Comparison of ENCODE assay signal across 1 cellular context in the genomic region with DNA sequence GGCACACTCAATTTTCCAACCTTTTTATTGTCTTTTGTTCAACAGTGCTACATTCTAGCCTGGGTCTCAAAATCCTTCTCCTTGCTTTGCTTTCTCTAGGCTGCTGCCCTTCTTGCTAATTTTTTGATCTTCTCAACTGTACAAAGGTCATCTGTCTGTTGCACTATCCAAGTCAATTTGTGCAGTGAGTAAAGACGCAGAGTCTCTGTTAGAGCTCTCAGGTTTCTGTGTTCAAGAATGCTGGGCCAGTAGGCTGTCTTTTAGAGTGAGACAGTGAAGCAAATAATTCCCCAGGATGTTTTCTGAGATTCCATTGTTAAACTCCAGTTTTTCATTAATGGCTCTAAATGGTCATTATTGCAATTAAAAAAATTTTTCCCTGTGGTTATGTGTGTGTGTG.
TF ChIP-seq lines count a peak whose summit lies in the region.

No MANE protein-coding gene starts in this region.

TF ChIP-seq in GM23338, 12 proteins besides CTCF, POLR2A, EP300 and RAD21:
- TF ChIP-seq, protein P1, sequence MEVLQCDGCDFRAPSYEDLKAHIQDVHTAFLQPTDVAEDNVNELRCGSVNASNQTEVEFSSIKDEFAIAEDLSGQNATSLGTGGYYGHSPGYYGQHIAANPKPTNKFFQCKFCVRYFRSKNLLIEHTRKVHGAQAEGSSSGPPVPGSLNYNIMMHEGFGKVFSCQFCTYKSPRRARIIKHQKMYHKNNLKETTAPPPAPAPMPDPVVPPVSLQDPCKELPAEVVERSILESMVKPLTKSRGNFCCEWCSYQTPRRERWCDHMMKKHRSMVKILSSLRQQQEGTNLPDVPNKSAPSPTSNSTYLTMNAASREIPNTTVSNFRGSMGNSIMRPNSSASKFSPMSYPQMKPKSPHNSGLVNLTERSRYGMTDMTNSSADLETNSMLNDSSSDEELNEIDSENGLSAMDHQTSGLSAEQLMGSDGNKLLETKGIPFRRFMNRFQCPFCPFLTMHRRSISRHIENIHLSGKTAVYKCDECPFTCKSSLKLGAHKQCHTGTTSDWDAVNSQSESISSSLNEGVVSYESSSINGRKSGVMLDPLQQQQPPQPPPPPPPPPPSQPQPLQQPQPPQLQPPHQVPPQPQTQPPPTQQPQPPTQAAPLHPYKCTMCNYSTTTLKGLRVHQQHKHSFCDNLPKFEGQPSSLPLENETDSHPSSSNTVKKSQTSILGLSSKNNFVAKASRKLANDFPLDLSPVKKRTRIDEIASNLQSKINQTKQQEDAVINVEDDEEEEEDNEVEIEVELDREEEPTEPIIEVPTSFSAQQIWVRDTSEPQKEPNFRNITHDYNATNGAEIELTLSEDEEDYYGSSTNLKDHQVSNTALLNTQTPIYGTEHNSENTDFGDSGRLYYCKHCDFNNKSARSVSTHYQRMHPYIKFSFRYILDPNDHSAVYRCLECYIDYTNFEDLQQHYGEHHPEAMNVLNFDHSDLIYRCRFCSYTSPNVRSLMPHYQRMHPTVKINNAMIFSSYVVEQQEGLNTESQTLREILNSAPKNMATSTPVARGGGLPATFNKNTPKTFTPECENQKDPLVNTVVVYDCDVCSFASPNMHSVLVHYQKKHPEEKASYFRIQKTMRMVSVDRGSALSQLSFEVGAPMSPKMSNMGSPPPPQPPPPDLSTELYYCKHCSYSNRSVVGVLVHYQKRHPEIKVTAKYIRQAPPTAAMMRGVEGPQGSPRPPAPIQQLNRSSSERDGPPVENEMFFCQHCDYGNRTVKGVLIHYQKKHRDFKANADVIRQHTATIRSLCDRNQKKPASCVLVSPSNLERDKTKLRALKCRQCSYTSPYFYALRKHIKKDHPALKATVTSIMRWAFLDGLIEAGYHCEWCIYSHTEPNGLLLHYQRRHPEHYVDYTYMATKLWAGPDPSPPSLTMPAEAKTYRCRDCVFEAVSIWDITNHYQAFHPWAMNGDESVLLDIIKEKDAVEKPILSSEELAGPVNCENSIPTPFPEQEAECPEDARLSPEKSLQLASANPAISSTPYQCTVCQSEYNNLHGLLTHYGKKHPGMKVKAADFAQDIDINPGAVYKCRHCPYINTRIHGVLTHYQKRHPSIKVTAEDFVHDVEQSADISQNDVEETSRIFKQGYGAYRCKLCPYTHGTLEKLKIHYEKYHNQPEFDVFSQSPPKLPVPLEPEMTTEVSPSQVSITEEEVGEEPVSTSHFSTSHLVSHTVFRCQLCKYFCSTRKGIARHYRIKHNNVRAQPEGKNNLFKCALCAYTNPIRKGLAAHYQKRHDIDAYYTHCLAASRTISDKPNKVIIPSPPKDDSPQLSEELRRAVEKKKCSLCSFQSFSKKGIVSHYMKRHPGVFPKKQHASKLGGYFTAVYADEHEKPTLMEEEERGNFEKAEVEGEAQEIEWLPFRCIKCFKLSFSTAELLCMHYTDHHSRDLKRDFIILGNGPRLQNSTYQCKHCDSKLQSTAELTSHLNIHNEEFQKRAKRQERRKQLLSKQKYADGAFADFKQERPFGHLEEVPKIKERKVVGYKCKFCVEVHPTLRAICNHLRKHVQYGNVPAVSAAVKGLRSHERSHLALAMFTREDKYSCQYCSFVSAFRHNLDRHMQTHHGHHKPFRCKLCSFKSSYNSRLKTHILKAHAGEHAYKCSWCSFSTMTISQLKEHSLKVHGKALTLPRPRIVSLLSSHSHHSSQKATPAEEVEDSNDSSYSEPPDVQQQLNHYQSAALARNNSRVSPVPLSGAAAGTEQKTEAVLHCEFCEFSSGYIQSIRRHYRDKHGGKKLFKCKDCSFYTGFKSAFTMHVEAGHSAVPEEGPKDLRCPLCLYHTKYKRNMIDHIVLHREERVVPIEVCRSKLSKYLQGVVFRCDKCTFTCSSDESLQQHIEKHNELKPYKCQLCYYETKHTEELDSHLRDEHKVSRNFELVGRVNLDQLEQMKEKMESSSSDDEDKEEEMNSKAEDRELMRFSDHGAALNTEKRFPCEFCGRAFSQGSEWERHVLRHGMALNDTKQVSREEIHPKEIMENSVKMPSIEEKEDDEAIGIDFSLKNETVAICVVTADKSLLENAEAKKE (CRISPR knock-in tag; IDR thresholded peaks at IDR 0.05), result no peak
- TF ChIP-seq, protein P2, sequence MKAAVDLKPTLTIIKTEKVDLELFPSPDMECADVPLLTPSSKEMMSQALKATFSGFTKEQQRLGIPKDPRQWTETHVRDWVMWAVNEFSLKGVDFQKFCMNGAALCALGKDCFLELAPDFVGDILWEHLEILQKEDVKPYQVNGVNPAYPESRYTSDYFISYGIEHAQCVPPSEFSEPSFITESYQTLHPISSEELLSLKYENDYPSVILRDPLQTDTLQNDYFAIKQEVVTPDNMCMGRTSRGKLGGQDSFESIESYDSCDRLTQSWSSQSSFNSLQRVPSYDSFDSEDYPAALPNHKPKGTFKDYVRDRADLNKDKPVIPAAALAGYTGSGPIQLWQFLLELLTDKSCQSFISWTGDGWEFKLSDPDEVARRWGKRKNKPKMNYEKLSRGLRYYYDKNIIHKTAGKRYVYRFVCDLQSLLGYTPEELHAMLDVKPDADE (IDR thresholded peaks at IDR 0.05), result no peak
- no peak for TF ChIP-seq CREB1 (CRISPR knock-in tag; IDR thresholded peaks at IDR 0.05; ENCODE audit: low read depth)
- no peak for TF ChIP-seq ZNF331 (CRISPR knock-in tag; IDR thresholded peaks at IDR 0.05; ENCODE audit: low read depth)
- no peak for TF ChIP-seq JUNB (IDR thresholded peaks at IDR 0.05; ENCODE audit: unreplicated experiment)
- TF ChIP-seq EZH2phosphoT487 (IDR thresholded peaks at IDR 0.05; ENCODE audit: unreplicated experiment), result no peak
- TF ChIP-seq ZNF114 (CRISPR knock-in tag; IDR thresholded peaks at IDR 0.05), result no peak
- no peak for TF ChIP-seq POLR2AphosphoS5 (IDR thresholded peaks at IDR 0.05; ENCODE audit: low read depth)
- no peak for TF ChIP-seq NANOG (IDR thresholded peaks at IDR 0.05; ENCODE audit: borderline replicate concordance)
- no peak for TF ChIP-seq STAT1 (IDR thresholded peaks at IDR 0.05; ENCODE audit: unreplicated experiment)
- TF ChIP-seq, protein P3, sequence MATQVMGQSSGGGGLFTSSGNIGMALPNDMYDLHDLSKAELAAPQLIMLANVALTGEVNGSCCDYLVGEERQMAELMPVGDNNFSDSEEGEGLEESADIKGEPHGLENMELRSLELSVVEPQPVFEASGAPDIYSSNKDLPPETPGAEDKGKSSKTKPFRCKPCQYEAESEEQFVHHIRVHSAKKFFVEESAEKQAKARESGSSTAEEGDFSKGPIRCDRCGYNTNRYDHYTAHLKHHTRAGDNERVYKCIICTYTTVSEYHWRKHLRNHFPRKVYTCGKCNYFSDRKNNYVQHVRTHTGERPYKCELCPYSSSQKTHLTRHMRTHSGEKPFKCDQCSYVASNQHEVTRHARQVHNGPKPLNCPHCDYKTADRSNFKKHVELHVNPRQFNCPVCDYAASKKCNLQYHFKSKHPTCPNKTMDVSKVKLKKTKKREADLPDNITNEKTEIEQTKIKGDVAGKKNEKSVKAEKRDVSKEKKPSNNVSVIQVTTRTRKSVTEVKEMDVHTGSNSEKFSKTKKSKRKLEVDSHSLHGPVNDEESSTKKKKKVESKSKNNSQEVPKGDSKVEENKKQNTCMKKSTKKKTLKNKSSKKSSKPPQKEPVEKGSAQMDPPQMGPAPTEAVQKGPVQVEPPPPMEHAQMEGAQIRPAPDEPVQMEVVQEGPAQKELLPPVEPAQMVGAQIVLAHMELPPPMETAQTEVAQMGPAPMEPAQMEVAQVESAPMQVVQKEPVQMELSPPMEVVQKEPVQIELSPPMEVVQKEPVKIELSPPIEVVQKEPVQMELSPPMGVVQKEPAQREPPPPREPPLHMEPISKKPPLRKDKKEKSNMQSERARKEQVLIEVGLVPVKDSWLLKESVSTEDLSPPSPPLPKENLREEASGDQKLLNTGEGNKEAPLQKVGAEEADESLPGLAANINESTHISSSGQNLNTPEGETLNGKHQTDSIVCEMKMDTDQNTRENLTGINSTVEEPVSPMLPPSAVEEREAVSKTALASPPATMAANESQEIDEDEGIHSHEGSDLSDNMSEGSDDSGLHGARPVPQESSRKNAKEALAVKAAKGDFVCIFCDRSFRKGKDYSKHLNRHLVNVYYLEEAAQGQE (IDR thresholded peaks at IDR 0.05; ENCODE audit: unreplicated experiment), result no peak
- no peak for TF ChIP-seq EZH2 (IDR thresholded peaks at IDR 0.05; ENCODE audit: low read depth, unreplicated experiment)
